Comparison of ENCODE assay signal across 21 cellular contexts in the genomic region with DNA sequence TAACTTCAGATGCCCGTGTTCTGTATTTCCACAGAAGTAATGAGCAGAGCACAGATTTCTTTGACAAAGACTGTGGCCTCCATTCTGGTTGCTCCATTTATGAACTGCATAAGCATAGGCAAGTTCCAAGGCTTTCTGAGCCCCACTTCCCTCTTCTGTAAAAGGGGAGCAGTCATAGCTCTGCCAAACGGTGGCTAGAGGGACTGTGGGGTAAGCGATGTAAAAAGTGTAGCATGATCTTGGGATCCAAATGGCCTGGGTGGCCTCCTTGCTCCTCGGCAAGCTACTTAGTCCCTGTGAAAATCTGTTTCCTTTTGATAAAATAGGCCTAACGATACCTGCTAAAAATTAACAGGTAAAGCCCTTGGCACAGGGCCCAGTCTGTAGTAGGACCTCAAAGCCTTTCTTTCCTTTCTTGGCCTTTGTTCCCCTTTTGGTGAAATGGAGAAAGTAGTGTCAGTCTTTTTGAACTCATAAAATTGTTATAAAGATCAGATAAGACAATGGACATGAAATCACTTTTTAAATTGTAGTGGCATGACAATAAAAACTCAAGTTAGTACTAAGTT.
A peak's percentile ranks its signal among the peaks of the same experiment; 100 is the strongest.
DNase-seq lines count a peak whose midpoint lies in the region; ATAC-seq, FAIRE-seq and TF ChIP-seq lines count a peak whose summit lies in the region.
"Had no signal": no experiment of that assay in that cellular context is flagged by ENCODE, and none has a peak within 500 bp of the region (broad histone marks: within the 10 kb centered on the region; RNA-seq: fewer than 3 reads in every experiment).

No MANE protein-coding gene starts in this region.

- H3K9me3 ChIP-seq in HCT116 (ENCODE audit: control insufficient read depth in 1 of 2, insufficient read depth in 1 of 2, low read depth in 1 of 2, low read length in 2 of 2) = no peaks in the 10 kb centered on the region
- no peaks in the 10 kb centered on the region for H3K9me3 ChIP-seq in Peyer's patch
- H3K9me3 ChIP-seq in small intestine (ENCODE audit: control insufficient read depth, low read depth) = no peaks in the 10 kb centered on the region
- H3K9me3 ChIP-seq: A549, SK-N-SH had no signal

- POLR2A ChIA-PET in HCT116 (lab: Charles Lee) = no interaction called here

- intact Hi-C loops in HCT116 (cut with micrococcal nuclease) (no loop called here), left colon (cut with DNase I, micrococcal nuclease) (no loop called here)

- H3K79me2 ChIP-seq in HCT116 (ENCODE audit: insufficient read depth, low read length) = no peaks in the 10 kb centered on the region

- H3K4me1 ChIP-seq in HCT116 (ENCODE audit: control insufficient read depth in 1 of 2, insufficient read depth in 2 of 2, low read length in 2 of 2) (no peaks in the 10 kb centered on the region), Peyer's patch (no peaks in the 10 kb centered on the region), small intestine (ENCODE audit: control insufficient read depth in 2 of 2, insufficient read depth in 1 of 2, low read depth in 1 of 2, low read length in 1 of 2) (peaks cover 0 to 3% of the 10 kb centered on the region in 2 donors)
- H3K4me1 ChIP-seq: A549 had no signal

- peak overlapping the region; percentile 33 for H2AFZ ChIP-seq in HCT116 (ENCODE audit: low read depth, low read length, poor library complexity, severe bottlenecking)

- no peaks in the 10 kb centered on the region for H3K9me2 ChIP-seq in HCT116 (ENCODE audit: insufficient read depth)
- H3K9me2 ChIP-seq: SK-N-SH had no signal

- BruUV-seq in HCT116 (replicated peaks; lab: Mats Ljungman, UMichigan) = no TSS peak

- TF ChIP-seq CTCF in HCT116 (IDR thresholded peaks at IDR 0.05 in 2 of 3, conservative IDR thresholded peaks at IDR 0.05 in 1 of 3; ENCODE audit: borderline replicate concordance in 1 of 3, insufficient read depth in 1 of 3, low read depth in 2 of 3, low read length in 2 of 3) (no peak), Peyer's patch (IDR thresholded peaks at IDR 0.05) (no peak)

- no peaks in the 10 kb centered on the region for H4K20me1 ChIP-seq in HCT116 (ENCODE audit: insufficient read depth)

- H3K9ac ChIP-seq in HCT116 (ENCODE audit: low read length) = no peak overlapping the region
- H3K9ac ChIP-seq: SK-N-SH had no signal

- no peak overlapping the region for H3K4me3 ChIP-seq in HCT116 (replicated peaks in 1 of 2; ENCODE audit: low read depth in 1 of 2, low read length in 2 of 2)
- no peak overlapping the region for H3K4me3 ChIP-seq in Peyer's patch
- no peak overlapping the region for H3K4me3 ChIP-seq in small intestine (ENCODE audit: low read depth in 1 of 2, low read length in 2 of 2)
- H3K4me3 ChIP-seq: A549 had no signal

- H3K4me2 ChIP-seq in HCT116 (ENCODE audit: low read length) = no peak overlapping the region
- H3K4me2 ChIP-seq: A549, SK-N-SH had no signal

- 9 to 45% (median 30%) methylated on average over 5 of the region's 5 CpGs for WGBS in small intestine, 3 donors

- no peak for DNase-seq in HCT116 (ENCODE audit: low read depth, low spot score)
- DNase-seq in Peyer's patch = peak in 2 of 3 donors; percentile 53 to 74
- peak; percentile 81 to 90 for DNase-seq in left colon
- peak; percentile 90 for DNase-seq in small intestine
- no peak for DNase-seq in islet precursor cell
- DNase-seq in activated CD4-positive, alpha-beta T cell treated with anti-CD3 and anti-CD28 coated beads, Interleukin-2, amount 50 U/mL, for 4 hours = no peak
- DNase-seq in frontal cortex (ENCODE audit: low spot score in 2 of 2) = no peak
- DNase-seq: CD4-positive, alpha-beta T cell; DMS53; KBM-7; NCI-H1417 treated with DMSO at 0.1 percent for 48 hours; NCI-H187 treated with DMSO at 0.1 percent for 48 hours; NCI-H2171 treated with DMSO at 0.1 percent for 48 hours; NCI-H748 treated with DMSO at 0.1 percent for 48 hours; NK-92 treated with Interleukin-12 subunit alpha and Interleukin-12 subunit beta, amount 100 ng/mL, for 24 hours; SHP77 treated with DMSO at 0.1 percent for 48 hours; SK-N-SH had no signal

- CTCF ChIA-PET in HCT116 (lab: Charles Lee) = no interaction called here

- no peak overlapping the region for H3K27ac ChIP-seq in HCT116 (ENCODE audit: low read depth, low read length)
- peak overlapping the region in 1 of 4 donors; percentile 14 for H3K27ac ChIP-seq in Peyer's patch
- H3K27ac ChIP-seq in small intestine (ENCODE audit: low read depth in 1 of 2, low read length in 1 of 2) = no peak overlapping the region
- H3K27ac ChIP-seq: A549 had no signal

- FAIRE-seq in small intestine (lab: Jason Lieb, UNC) (no peak), frontal cortex (lab: Jason Lieb, UNC) (no peak)
- FAIRE-seq: A549, GM12891, H1, HepG2 had no signal

- no peak for ATAC-seq in HCT116
- peak; percentile 87 for ATAC-seq in left colon
- ATAC-seq: A549, HepG2 had no signal

- H3K27me3 ChIP-seq in HCT116 (ENCODE audit: insufficient read depth, low read length) (no peaks in the 10 kb centered on the region), Peyer's patch (no peaks in the 10 kb centered on the region), small intestine (ENCODE audit: control insufficient read depth in 2 of 2, insufficient read depth in 2 of 2, low read length in 2 of 2) (no peaks in the 10 kb centered on the region)

- TF ChIP-seq POLR2A in HCT116 (IDR thresholded peaks at IDR 0.05; ENCODE audit: borderline replicate concordance, extremely low read depth, insufficient read depth, insufficient read length) (no peak), Peyer's patch (IDR thresholded peaks at IDR 0.05) (no peak)

- H3K36me3 ChIP-seq in HCT116 (ENCODE audit: control insufficient read depth in 1 of 2, insufficient read depth in 2 of 2, low read length in 2 of 2) (no peaks in the 10 kb centered on the region), Peyer's patch (no peaks in the 10 kb centered on the region), small intestine (ENCODE audit: control insufficient read depth in 2 of 2, insufficient read depth in 2 of 2, low read length in 2 of 2) (no peaks in the 10 kb centered on the region)

- RAD21 ChIA-PET in HCT116 (lab: Charles Lee; ENCODE audit: low non-redundant PET in 1 of 2, low total read pairs in 2 of 2, uncharacterized antibody in 2 of 2, unreplicated experiment in 2 of 2) = no interaction called here

- no peak for TF ChIP-seq RAD21 in HCT116 (IDR thresholded peaks at IDR 0.05; ENCODE audit: low read depth)

TF ChIP-seq in HCT116, 20 proteins besides CTCF, POLR2A, EP300 and RAD21:
- TF ChIP-seq ELF1 (IDR thresholded peaks at IDR 0.05; ENCODE audit: borderline replicate concordance, low read depth) (no peak), ZBTB33 (IDR thresholded peaks at IDR 0.05; ENCODE audit: extremely low read depth, insufficient replicate concordance, low read length) (no peak), EGR1 (IDR thresholded peaks at IDR 0.05; ENCODE audit: low read depth) (no peak), SIN3A (IDR thresholded peaks at IDR 0.05; ENCODE audit: low read depth) (no peak), EZH2 (IDR thresholded peaks at IDR 0.05) (no peak), ZFX (IDR thresholded peaks at IDR 0.05) (no peak), ZNF274 (IDR thresholded peaks at IDR 0.05; ENCODE audit: low read depth, low read length) (no peak), EZH2phosphoT487 (IDR thresholded peaks at IDR 0.05; ENCODE audit: borderline replicate concordance) (no peak), FOSL1 (IDR thresholded peaks at IDR 0.05; ENCODE audit: low read depth) (no peak)
- TF ChIP-seq, protein P1, sequence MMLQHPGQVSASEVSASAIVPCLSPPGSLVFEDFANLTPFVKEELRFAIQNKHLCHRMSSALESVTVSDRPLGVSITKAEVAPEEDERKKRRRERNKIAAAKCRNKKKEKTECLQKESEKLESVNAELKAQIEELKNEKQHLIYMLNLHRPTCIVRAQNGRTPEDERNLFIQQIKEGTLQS (IDR thresholded peaks at IDR 0.05) = no peak

Comparison
In these comparisons a context has a peak if more than half of its experiments do, and no peak if none do; other contexts are left out.
1. DNase-seq: peak in Peyer's patch (2 of 3), left colon (2 of 2) and small intestine (single experiment); none in HCT116 (single experiment), islet precursor cell (single experiment), activated CD4-positive, alpha-beta T cell treated with anti-CD3 and anti-CD28 coated beads, Interleukin-2, amount 50 U/mL, for 4 hours (0 of 2) and frontal cortex (0 of 2).